8 cellular contexts compared by ENCODE assay signal in the genomic region with DNA sequence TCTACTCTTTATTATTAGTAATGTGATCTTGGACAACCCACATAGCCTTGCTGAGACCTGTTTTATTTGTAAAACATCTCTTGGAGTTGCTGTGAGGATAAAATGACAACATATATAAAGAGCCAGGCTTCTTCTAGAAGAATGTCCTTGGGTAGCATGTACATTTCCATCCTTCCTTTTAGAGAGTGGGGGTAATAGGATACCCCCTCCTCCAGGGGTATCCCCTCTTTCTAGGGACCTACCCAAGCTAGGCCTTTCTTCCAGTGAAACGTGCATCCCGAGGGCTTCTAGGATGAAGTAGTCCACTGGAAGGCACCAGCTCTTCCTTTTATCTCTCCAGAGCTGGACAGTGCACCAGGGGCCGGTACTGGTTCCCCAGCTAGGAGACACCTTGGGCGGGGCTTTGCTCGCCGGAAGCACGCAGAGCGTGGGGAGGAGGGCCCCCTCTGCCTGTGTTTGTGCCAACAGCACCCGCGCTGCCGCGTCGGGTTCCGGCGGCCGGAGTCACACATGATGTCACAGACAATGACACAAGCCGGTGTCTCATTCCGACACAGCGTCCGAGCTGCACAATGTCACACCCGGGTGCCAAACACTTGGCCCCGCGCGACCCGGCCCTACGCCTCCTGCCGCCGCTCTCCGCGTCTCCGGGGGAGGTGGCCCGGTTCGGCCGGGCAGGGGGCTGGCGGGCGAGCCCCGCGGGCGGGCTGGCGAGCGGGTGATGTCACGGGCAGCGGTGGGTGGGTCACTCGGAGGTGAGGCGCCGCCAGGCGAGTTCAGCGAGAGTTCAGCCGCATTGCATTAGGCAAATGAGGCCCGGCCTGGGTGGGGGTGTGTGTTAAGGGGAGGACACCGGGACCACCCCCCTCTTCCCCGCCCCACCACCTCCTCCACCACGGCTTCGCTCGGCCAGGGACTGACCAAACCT. TPM values are rescaled to one million over a fixed set of nuclear protein-coding genes. Genes with fewer than 3 reads are reported as not detected.
DNase-seq lines count a peak whose midpoint lies in the region; ATAC-seq and TF ChIP-seq lines count a peak whose summit lies in the region.

No MANE protein-coding gene starts in this region.

- H3K27me3 ChIP-seq in esophagus muscularis mucosa, result no peaks in the 10 kb centered on the region

- H3K9me3 Mint-ChIP-seq in naive B cell, result no peaks in the 10 kb centered on the region
- H3K9me3 Mint-ChIP-seq in stimulated activated memory B cell treated with anti-CD40 and anti-IgM and Interleukin-4, amounts not matched to agents 10 μg/mL and 1 μg/mL and 100 μg/mL, for 72 hours, result no peaks in the 10 kb centered on the region

- DNase-seq in NCI-H524 (lab: John Stamatoyannopoulos, UW), result peak; percentile 31 to 38
- DNase-seq in NCI-H524 treated with DMSO at 0.1 percent for 48 hours (lab: John Stamatoyannopoulos, UW), result no peak
- DNase-seq in NOMO-1 treated with dmso at 0.1 percent for 144 hours (lab: John Stamatoyannopoulos, UW; ENCODE audit: unreplicated experiment), result peak; percentile 74
- peak; percentile 88 to 91 for DNase-seq in activated T-cell treated with anti-CD3 and anti-CD28 coated beads, Interleukin-2, amount 50 U/mL, for 48 hours
- peak; percentile 97 for DNase-seq in esophagus muscularis mucosa (ENCODE audit: extremely low spot score)
- DNase-seq in naive B cell, result peak; percentile 95

- peaks cover 62 to 76% (median 71%) of the 10 kb centered on the region in 3 donors for H3K4me1 Mint-ChIP-seq in naive B cell
- peaks cover 79% of the 10 kb centered on the region for H3K4me1 Mint-ChIP-seq in stimulated activated memory B cell treated with anti-CD40 and anti-IgM and Interleukin-4, amounts not matched to agents 10 μg/mL and 1 μg/mL and 100 μg/mL, for 72 hours

- intact Hi-C loops in esophagus muscularis mucosa (cut with DNase I), result no loop called here

- peak in 2 of 3 experiments; percentile 8 to 26 for TF ChIP-seq CTCF in esophagus muscularis mucosa (IDR thresholded peaks at IDR 0.05)

- H3K4me3 ChIP-seq in esophagus muscularis mucosa, result peak overlapping the region; percentile 87 to 97 (median 92)

- H3K27me3 Mint-ChIP-seq in naive B cell, result no peaks in the 10 kb centered on the region
- no peaks in the 10 kb centered on the region for H3K27me3 Mint-ChIP-seq in stimulated activated memory B cell treated with anti-CD40 and anti-IgM and Interleukin-4, amounts not matched to agents 10 μg/mL and 1 μg/mL and 100 μg/mL, for 72 hours

- WGBS in esophagus muscularis mucosa, result 0% methylated on average over 4 of the region's 55 CpGs

- peak; percentile 62 for ATAC-seq in HG03135 (IDR thresholded peaks at IDR 0.05; ENCODE audit: unreplicated experiment)
- peak; percentile 78 to 80 for ATAC-seq in naive B cell (ENCODE audit: low read depth in 2 of 2)
- peak; percentile 91 for ATAC-seq in stimulated activated memory B cell treated with anti-CD40 and anti-IgM and Interleukin-4, amounts not matched to agents 10 μg/mL and 1 μg/mL and 100 μg/mL, for 72 hours

- peak overlapping the region; percentile 87 to 99 (median 98) for H3K27ac Mint-ChIP-seq in naive B cell
- peak overlapping the region; percentile 44 for H3K27ac Mint-ChIP-seq in stimulated activated memory B cell treated with anti-CD40 and anti-IgM and Interleukin-4, amounts not matched to agents 10 μg/mL and 1 μg/mL and 100 μg/mL, for 72 hours

- H3K9me3 ChIP-seq in esophagus muscularis mucosa, result no peaks in the 10 kb centered on the region

- H3K27ac ChIP-seq in esophagus muscularis mucosa (replicated peaks in 1 of 4), result peak overlapping the region; percentile 96 to 98 (median 96)

- H3K4me1 ChIP-seq in esophagus muscularis mucosa, result peaks cover 53 to 87% (median 84%) of the 10 kb centered on the region in 4 donors

- TF ChIP-seq POLR2A in esophagus muscularis mucosa (IDR thresholded peaks at IDR 0.05; ENCODE audit: low read depth), result peak; percentile 60

- no peaks in the 10 kb centered on the region for H3K36me3 ChIP-seq in esophagus muscularis mucosa

- TF ChIP-seq EP300 in esophagus muscularis mucosa (IDR thresholded peaks at IDR 0.05), result no peak

- H3K36me3 Mint-ChIP-seq in naive B cell, result peaks cover 0 to 13% of the 10 kb centered on the region in 2 donors
- peaks cover 25% of the 10 kb centered on the region for H3K36me3 Mint-ChIP-seq in stimulated activated memory B cell treated with anti-CD40 and anti-IgM and Interleukin-4, amounts not matched to agents 10 μg/mL and 1 μg/mL and 100 μg/mL, for 72 hours

- peak overlapping the region; percentile 78 to 92 (median 91) for H3K4me3 Mint-ChIP-seq in naive B cell
- H3K4me3 Mint-ChIP-seq in stimulated activated memory B cell treated with anti-CD40 and anti-IgM and Interleukin-4, amounts not matched to agents 10 μg/mL and 1 μg/mL and 100 μg/mL, for 72 hours, result peak overlapping the region; percentile 75

RNA-seq across cellular contexts. Expression of a gene that starts 23.4 kb away (rescaled TPM):
- total RNA-seq in esophagus muscularis mucosa, result under 1 TPM in 2 of 4 donors, not detected in 2; 0.40 to 0.50 TPM
- polyA plus RNA-seq in naive B cell (ENCODE audit: low read depth in 6 of 6), result under 1 TPM in 2 of 6 donors, not detected in 4; 0.44 to 0.98 TPM

RNA-seq across cellular contexts. Expression of a gene that starts 32.2 kb away (rescaled TPM):
- total RNA-seq in esophagus muscularis mucosa, result 10 to 100 TPM; 26.2 to 53.5 (median 52.2) TPM
- polyA plus RNA-seq in naive B cell (ENCODE audit: low read depth in 6 of 6), result 10 to 100 TPM in 2 of 6 donors, 1 to 10 TPM in 4; 3.1 to 12.6 (median 7.8) TPM

RNA-seq across cellular contexts. Expression of a gene that starts 53.5 kb away (rescaled TPM):
- under 1 TPM; 0.32 to 0.83 (median 0.44) TPM for total RNA-seq in esophagus muscularis mucosa
- 1 to 10 TPM in 1 of 6 donors, under 1 TPM in 3, not detected in 2; 0.23 to 1.3 (median 0.35) TPM for polyA plus RNA-seq in naive B cell (ENCODE audit: low read depth in 6 of 6)
